Comparison of ENCODE assay signal across 37 cellular contexts in the genomic region with DNA sequence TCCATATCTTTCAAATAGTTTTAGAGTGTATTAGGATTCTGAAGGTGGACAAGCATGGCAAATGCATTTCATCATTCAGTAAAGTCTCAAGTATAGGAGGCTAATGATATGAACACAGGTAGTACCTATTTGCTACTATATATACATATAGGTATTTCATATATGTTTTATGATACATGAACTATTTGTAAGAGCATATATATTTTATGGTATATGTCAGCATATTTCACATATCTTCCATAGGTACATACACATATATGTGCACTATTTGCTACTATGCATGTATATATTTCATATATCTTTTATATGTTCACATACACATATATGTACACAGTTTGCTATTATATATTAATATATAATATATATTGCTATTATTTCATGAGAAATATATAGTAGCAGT.
"Had no signal": no experiment of that assay in that cellular context is flagged by ENCODE, and none has a peak within 500 bp of the region (broad histone marks: within the 10 kb centered on the region; RNA-seq: fewer than 3 reads in every experiment).

No MANE protein-coding gene starts in this region.

- H3K4me1 ChIP-seq: ascending aorta had no signal

- H3K4me1 Mint-ChIP-seq: activated B cell treated with CpG ODN at 0.5 μM for 24 hours; activated CD4-positive, alpha-beta memory T cell treated with anti-CD3 and anti-CD28 coated beads, Interleukin-2, amount 10 ng/mL, durations not matched to agents 7 days and 5 days; activated CD4-positive, alpha-beta T cell treated with anti-CD3 and anti-CD28 coated beads, Interleukin-2, amount 10 ng/mL, durations not matched to agents 24 days and 14 days; activated CD8-positive, alpha-beta memory T cell treated with anti-CD3 and anti-CD28 coated beads, Interleukin-2, amount 10 ng/mL, durations not matched to agents 7 days and 5 days; activated naive CD4-positive, alpha-beta T cell treated with anti-CD3 and anti-CD28 coated beads, Interleukin-2, amount 10 ng/mL, durations not matched to agents 7 days and 5 days; activated naive CD4-positive, alpha-beta T cell treated with anti-CD3 and anti-CD28 coated beads, Interleukin-2, amount 50 U/mL, for 24 hours; activated naive CD8-positive, alpha-beta T cell treated with anti-CD3 and anti-CD28 coated beads, Interleukin-2, amount 10 ng/mL, durations not matched to agents 7 days and 5 days; activated naive CD8-positive, alpha-beta T cell treated with anti-CD3 and anti-CD28 coated beads, Interleukin-2, amount 50 U/mL, for 24 hours; brain; central memory CD8-positive, alpha-beta T cell had no signal

- H3K9me3 Mint-ChIP-seq: activated B cell treated with CpG ODN at 0.5 μM for 24 hours; activated CD4-positive, alpha-beta memory T cell treated with anti-CD3 and anti-CD28 coated beads, Interleukin-2, amount 10 ng/mL, durations not matched to agents 7 days and 5 days; activated CD4-positive, alpha-beta T cell treated with anti-CD3 and anti-CD28 coated beads, Interleukin-2, amount 10 ng/mL, durations not matched to agents 24 days and 14 days; activated naive CD4-positive, alpha-beta T cell treated with anti-CD3 and anti-CD28 coated beads, Interleukin-2, amount 50 U/mL, for 24 hours; activated naive CD8-positive, alpha-beta T cell treated with anti-CD3 and anti-CD28 coated beads, Interleukin-2, amount 10 ng/mL, durations not matched to agents 7 days and 5 days; activated naive CD8-positive, alpha-beta T cell treated with anti-CD3 and anti-CD28 coated beads, Interleukin-2, amount 50 U/mL, for 24 hours; brain; T-helper 1 cell treated with Interleukin-12 subunit alpha and Interleukin-12 subunit beta and Interleukin-4 antibody, amounts not matched to agents 30 μg/mL and 1 μg/mL, for 36 hours had no signal

- H3K27ac ChIP-seq: ascending aorta, cardiac muscle cell, VCaP had no signal

- FAIRE-seq: bronchial epithelial cell, TTC549 had no signal

- H3K4me3 Mint-ChIP-seq: activated B cell treated with CpG ODN at 0.5 μM for 24 hours; activated CD4-positive, alpha-beta memory T cell treated with anti-CD3 and anti-CD28 coated beads, Interleukin-2, amount 10 ng/mL, durations not matched to agents 7 days and 5 days; activated CD4-positive, alpha-beta T cell treated with anti-CD3 and anti-CD28 coated beads, Interleukin-2, amount 10 ng/mL, durations not matched to agents 24 days and 14 days; activated CD8-positive, alpha-beta memory T cell treated with anti-CD3 and anti-CD28 coated beads, Interleukin-2, amount 10 ng/mL, durations not matched to agents 7 days and 5 days; activated CD8-positive, alpha-beta T cell treated with anti-CD3 and anti-CD28 coated beads, Interleukin-2, amount 10 ng/mL, durations not matched to agents 7 days and 5 days; activated naive CD4-positive, alpha-beta T cell treated with anti-CD3 and anti-CD28 coated beads, Interleukin-2, amount 10 ng/mL, durations not matched to agents 7 days and 5 days; activated naive CD4-positive, alpha-beta T cell treated with anti-CD3 and anti-CD28 coated beads, Interleukin-2, amount 50 U/mL, for 24 hours; activated naive CD8-positive, alpha-beta T cell; activated naive CD8-positive, alpha-beta T cell treated with anti-CD3 and anti-CD28 coated beads, Interleukin-2, amount 10 ng/mL, durations not matched to agents 7 days and 5 days; activated naive CD8-positive, alpha-beta T cell treated with anti-CD3 and anti-CD28 coated beads, Interleukin-2, amount 50 U/mL, for 24 hours; activated T-cell treated with anti-CD3 and anti-CD28 coated beads, Interleukin-2, amount 50 U/mL, for 24 hours; brain; central memory CD8-positive, alpha-beta T cell; T-helper 1 cell treated with Interleukin-12 subunit alpha and Interleukin-12 subunit beta and Interleukin-4 antibody, amounts not matched to agents 30 μg/mL and 1 μg/mL, for 36 hours; T-helper 2 cell treated with Interferon-gamma antibody and Interleukin-4, amounts not matched to agents 5 μg/mL and 100 μg/mL, for 36 hours had no signal

- H3K27me3 ChIP-seq: ascending aorta, cardiac muscle cell had no signal

- ATAC-seq: activated CD8-positive, alpha-beta memory T cell treated with anti-CD3 and anti-CD28 coated beads, Interleukin-2, amount 10 ng/mL, durations not matched to agents 7 days and 5 days; activated CD8-positive, alpha-beta T cell treated with anti-CD3 and anti-CD28 coated beads, Interleukin-2, amount 10 ng/mL, durations not matched to agents 7 days and 5 days; activated naive CD8-positive, alpha-beta T cell treated with anti-CD3 and anti-CD28 coated beads, Interleukin-2, amount 50 U/mL, for 24 hours had no signal

- H3K36me3 Mint-ChIP-seq: activated CD8-positive, alpha-beta memory T cell treated with anti-CD3 and anti-CD28 coated beads, Interleukin-2, amount 10 ng/mL, durations not matched to agents 7 days and 5 days; activated naive CD4-positive, alpha-beta T cell treated with anti-CD3 and anti-CD28 coated beads, Interleukin-2, amount 10 ng/mL, durations not matched to agents 7 days and 5 days; activated naive CD4-positive, alpha-beta T cell treated with anti-CD3 and anti-CD28 coated beads, Interleukin-2, amount 50 U/mL, for 24 hours; activated naive CD8-positive, alpha-beta T cell; activated naive CD8-positive, alpha-beta T cell treated with anti-CD3 and anti-CD28 coated beads, Interleukin-2, amount 10 ng/mL, durations not matched to agents 7 days and 5 days; brain had no signal

- H3K27me3 Mint-ChIP-seq: activated B cell treated with CpG ODN at 0.5 μM for 24 hours; activated CD4-positive, alpha-beta memory T cell treated with anti-CD3 and anti-CD28 coated beads, Interleukin-2, amount 10 ng/mL, durations not matched to agents 7 days and 5 days; activated CD4-positive, alpha-beta T cell treated with anti-CD3 and anti-CD28 coated beads, Interleukin-2, amount 10 ng/mL, durations not matched to agents 24 days and 14 days; activated CD8-positive, alpha-beta memory T cell treated with anti-CD3 and anti-CD28 coated beads, Interleukin-2, amount 10 ng/mL, durations not matched to agents 7 days and 5 days; activated naive CD4-positive, alpha-beta T cell treated with anti-CD3 and anti-CD28 coated beads, Interleukin-2, amount 10 ng/mL, durations not matched to agents 7 days and 5 days; activated naive CD4-positive, alpha-beta T cell treated with anti-CD3 and anti-CD28 coated beads, Interleukin-2, amount 50 U/mL, for 24 hours; activated naive CD8-positive, alpha-beta T cell; activated naive CD8-positive, alpha-beta T cell treated with anti-CD3 and anti-CD28 coated beads, Interleukin-2, amount 10 ng/mL, durations not matched to agents 7 days and 5 days; activated naive CD8-positive, alpha-beta T cell treated with anti-CD3 and anti-CD28 coated beads, Interleukin-2, amount 50 U/mL, for 24 hours; activated T-cell treated with anti-CD3 and anti-CD28 coated beads, Interleukin-2, amount 50 U/mL, for 24 hours; brain; central memory CD8-positive, alpha-beta T cell had no signal

- H3K27ac Mint-ChIP-seq: activated B cell treated with CpG ODN at 0.5 μM for 24 hours; activated CD4-positive, alpha-beta memory T cell treated with anti-CD3 and anti-CD28 coated beads, Interleukin-2, amount 10 ng/mL, durations not matched to agents 7 days and 5 days; activated CD4-positive, alpha-beta T cell treated with anti-CD3 and anti-CD28 coated beads, Interleukin-2, amount 10 ng/mL, durations not matched to agents 24 days and 14 days; activated CD8-positive, alpha-beta memory T cell treated with anti-CD3 and anti-CD28 coated beads, Interleukin-2, amount 10 ng/mL, durations not matched to agents 7 days and 5 days; activated CD8-positive, alpha-beta T cell treated with anti-CD3 and anti-CD28 coated beads, Interleukin-2, amount 10 ng/mL, durations not matched to agents 7 days and 5 days; activated naive CD4-positive, alpha-beta T cell treated with anti-CD3 and anti-CD28 coated beads, Interleukin-2, amount 10 ng/mL, durations not matched to agents 7 days and 5 days; activated naive CD4-positive, alpha-beta T cell treated with anti-CD3 and anti-CD28 coated beads, Interleukin-2, amount 50 U/mL, for 24 hours; activated naive CD8-positive, alpha-beta T cell; activated naive CD8-positive, alpha-beta T cell treated with anti-CD3 and anti-CD28 coated beads, Interleukin-2, amount 10 ng/mL, durations not matched to agents 7 days and 5 days; activated naive CD8-positive, alpha-beta T cell treated with anti-CD3 and anti-CD28 coated beads, Interleukin-2, amount 50 U/mL, for 24 hours; activated T-cell treated with anti-CD3 and anti-CD28 coated beads, Interleukin-2, amount 50 U/mL, for 24 hours; activated T-helper 2 cell treated with anti-CD3 and anti-CD28 coated beads, Interferon-gamma antibody, Interleukin-2, Interleukin-4, amounts not matched to agents 10 μg/mL and 5 μg/mL and 100 μg/mL, durations not matched to agents 14 hours and 24 hours and 36 hours; brain; T-helper 1 cell treated with Interleukin-12 subunit alpha and Interleukin-12 subunit beta and Interleukin-4 antibody, amounts not matched to agents 30 μg/mL and 1 μg/mL, for 36 hours; T-helper 2 cell treated with Interferon-gamma antibody and Interleukin-4, amounts not matched to agents 5 μg/mL and 100 μg/mL, for 36 hours had no signal

- H3K4me3 ChIP-seq: ascending aorta, cardiac muscle cell had no signal

- H3K9me3 ChIP-seq: ascending aorta had no signal

- H3K36me3 ChIP-seq: ascending aorta, cardiac muscle cell had no signal

- DNase-seq: activated B cell treated with CpG ODN at 0.5 μM for 24 hours; activated CD4-positive, alpha-beta memory T cell treated with anti-CD3 and anti-CD28 coated beads, Interleukin-2, amount 10 ng/mL, durations not matched to agents 7 days and 5 days; activated CD4-positive, alpha-beta T cell treated with anti-CD3 and anti-CD28 coated beads for 4 hours; activated CD4-positive, alpha-beta T cell treated with anti-CD3 and anti-CD28 coated beads, Interleukin-2, amount 10 ng/mL, durations not matched to agents 24 days and 14 days; activated CD4-positive, alpha-beta T cell treated with anti-CD3 and anti-CD28 coated beads, Interleukin-2, amount 50 U/mL, for 1 hour; activated CD4-positive, alpha-beta T cell treated with anti-CD3 and anti-CD28 coated beads, Interleukin-2, amount 50 U/mL, for 4 hours; activated CD4-positive, CD25-positive, alpha-beta regulatory T cell treated with anti-CD3 and anti-CD28 coated beads, Interleukin-2, amount 50 U/mL, for 72 hours; activated CD8-positive, alpha-beta memory T cell treated with anti-CD3 and anti-CD28 coated beads for 24 hours; activated CD8-positive, alpha-beta memory T cell treated with anti-CD3 and anti-CD28 coated beads, Interleukin-2, amount 10 ng/mL, durations not matched to agents 7 days and 5 days; activated CD8-positive, alpha-beta memory T cell treated with anti-CD3 and anti-CD28 coated beads, Interleukin-2, amount 50 U/mL, for 48 hours; activated CD8-positive, alpha-beta T cell treated with anti-CD3 and anti-CD28 coated beads, Interleukin-2, amount 10 ng/mL, durations not matched to agents 7 days and 5 days; activated effector memory CD4-positive, alpha-beta T cell treated with Interleukin-2 at 50 U/mL for 16 hours; activated gamma-delta T cell; activated naive CD4-positive, alpha-beta T cell treated with anti-CD3 and anti-CD28 coated beads, Interleukin-2, amount 10 ng/mL, durations not matched to agents 7 days and 5 days; activated naive CD4-positive, alpha-beta T cell treated with Interleukin-2 at 50 U/mL for 16 hours; activated naive CD8-positive, alpha-beta T cell treated with anti-CD3 and anti-CD28 coated beads, Interleukin-2, amount 10 ng/mL, durations not matched to agents 7 days and 5 days; activated naive CD8-positive, alpha-beta T cell treated with anti-CD3 and anti-CD28 coated beads, Interleukin-2, amount 50 U/mL, for 24 hours; activated T-cell treated with anti-CD3 and anti-CD28 coated beads, Interleukin-2, amount 50 U/mL, for 24 hours; activated T-cell treated with anti-CD3 and anti-CD28 coated beads, Interleukin-2, amount 50 U/mL, for 48 hours; amygdala; anterior cingulate cortex; caudate nucleus; cerebellar nuclear complex; T-helper 2 cell; T-helper 9 cell had no signal
